Comparison of ENCODE assay signal across 23 cellular contexts in genomic region chr13:39405107-39405506, GRCh38.
"Had no signal": no experiment of that assay in that cellular context is flagged by ENCODE, and none has a peak within 500 bp of the region (broad histone marks: within the 10 kb centered on the region; RNA-seq: fewer than 3 reads in every experiment).

No MANE protein-coding gene starts in this region.

- DNase-seq: activated CD4-positive, alpha-beta T cell treated with anti-CD3 and anti-CD28 coated beads for 1 hour; activated CD8-positive, alpha-beta memory T cell treated with anti-CD3 and anti-CD28 coated beads for 24 hours; activated CD8-positive, alpha-beta memory T cell treated with anti-CD3 and anti-CD28 coated beads, Interleukin-2, amount 50 U/mL, for 48 hours; activated effector memory CD4-positive, alpha-beta T cell treated with Interleukin-2 at 50 U/mL for 16 hours; activated naive CD4-positive, alpha-beta T cell treated with anti-CD3 and anti-CD28 coated beads, Interleukin-2, amount 50 U/mL, for 16 hours; activated T-cell treated with anti-CD3 and anti-CD28 coated beads, Interleukin-2, amount 50 U/mL, for 48 hours; cerebellar nuclear complex; cortex of kidney; foreskin melanocyte; head of caudate nucleus; left lung; mammary epithelial cell; naive thymus-derived CD4-positive, alpha-beta T cell; posterior cingulate gyrus; stimulated activated naive B cell treated with anti-CD40 and anti-IgM and Interleukin-4, amounts not matched to agents 10 μg/mL and 1 μg/mL and 100 μg/mL, for 72 hours; SW 1271; T-helper 2 cell; thyroid gland; WERI-Rb-1 had no signal

- H3K27ac ChIP-seq: ascending aorta, breast epithelium, esophagus muscularis mucosa, left lung, neutrophil, thyroid gland, WERI-Rb-1 had no signal

- H3K9me3 ChIP-seq: ascending aorta, breast epithelium, esophagus muscularis mucosa, left lung, neutrophil, thyroid gland had no signal

- ATAC-seq: left lung; naive thymus-derived CD4-positive, alpha-beta T cell; stimulated activated naive B cell treated with anti-CD40 and anti-IgM and Interleukin-4, amounts not matched to agents 10 μg/mL and 1 μg/mL and 100 μg/mL, for 72 hours had no signal

- H3K36me3 Mint-ChIP-seq: naive thymus-derived CD4-positive, alpha-beta T cell; stimulated activated naive B cell treated with anti-CD40 and anti-IgM and Interleukin-4, amounts not matched to agents 10 μg/mL and 1 μg/mL and 100 μg/mL, for 72 hours had no signal

- H3K9me3 Mint-ChIP-seq: stimulated activated naive B cell treated with anti-CD40 and anti-IgM and Interleukin-4, amounts not matched to agents 10 μg/mL and 1 μg/mL and 100 μg/mL, for 72 hours had no signal

- H3K27me3 ChIP-seq: ascending aorta, breast epithelium, esophagus muscularis mucosa, left lung, neutrophil, thyroid gland had no signal

- H3K36me3 ChIP-seq: ascending aorta, breast epithelium, esophagus muscularis mucosa, left lung, neutrophil, thyroid gland, WERI-Rb-1 had no signal

- H3K27ac Mint-ChIP-seq: naive thymus-derived CD4-positive, alpha-beta T cell; stimulated activated naive B cell treated with anti-CD40 and anti-IgM and Interleukin-4, amounts not matched to agents 10 μg/mL and 1 μg/mL and 100 μg/mL, for 72 hours had no signal

- H3K4me1 Mint-ChIP-seq: stimulated activated naive B cell treated with anti-CD40 and anti-IgM and Interleukin-4, amounts not matched to agents 10 μg/mL and 1 μg/mL and 100 μg/mL, for 72 hours had no signal

- H3K4me1 ChIP-seq: breast epithelium, thyroid gland had no signal

- H3K4me3 ChIP-seq: ascending aorta, breast epithelium, esophagus muscularis mucosa, left lung, thyroid gland had no signal

- H3K4me3 Mint-ChIP-seq: naive thymus-derived CD4-positive, alpha-beta T cell; stimulated activated naive B cell treated with anti-CD40 and anti-IgM and Interleukin-4, amounts not matched to agents 10 μg/mL and 1 μg/mL and 100 μg/mL, for 72 hours had no signal

- H3K27me3 Mint-ChIP-seq: stimulated activated naive B cell treated with anti-CD40 and anti-IgM and Interleukin-4, amounts not matched to agents 10 μg/mL and 1 μg/mL and 100 μg/mL, for 72 hours had no signal
